ENCODE assay signal across 14 cellular contexts in genomic region chr11:47060807-47061206, GRCh38.
DNase-seq lines count a peak whose midpoint lies in the region; ATAC-seq and TF ChIP-seq lines count a peak whose summit lies in the region.
"Had no signal": no experiment of that assay in that cellular context is flagged by ENCODE, and none has a peak within 500 bp of the region (broad histone marks: within the 10 kb centered on the region; RNA-seq: fewer than 3 reads in every experiment).

No MANE protein-coding gene starts in this region.

- TF ChIP-seq CTCF in choroid plexus epithelial cell (conservative IDR thresholded peaks at IDR 0.05; ENCODE audit: low read depth, low read length) (no peak), uterus (IDR thresholded peaks at IDR 0.05) (no peak)

- H3K9me3 Mint-ChIP-seq in activated T-cell treated with anti-CD3 and anti-CD28 coated beads, Interleukin-2, amount 50 U/mL, for 24 hours: no peaks in the 10 kb centered on the region
- no peaks in the 10 kb centered on the region for H3K9me3 Mint-ChIP-seq in stimulated activated effector memory CD8-positive, alpha-beta T cell treated with anti-CD3 and anti-CD28 coated beads, Interleukin-12 subunit alpha, Interleukin-12 subunit beta, amount 100 ng/mL, for 72 hours

- intact Hi-C loops in uterus (cut with DNase I; ENCODE audit: low total_unique reads): no loop called here

- peaks cover 7% of the 10 kb centered on the region for H3K4me1 Mint-ChIP-seq in activated T-cell treated with anti-CD3 and anti-CD28 coated beads, Interleukin-2, amount 50 U/mL, for 24 hours (ENCODE audit: low read depth)
- no peaks in the 10 kb centered on the region for H3K4me1 Mint-ChIP-seq in stimulated activated effector memory CD8-positive, alpha-beta T cell treated with anti-CD3 and anti-CD28 coated beads, Interleukin-12 subunit alpha, Interleukin-12 subunit beta, amount 100 ng/mL, for 72 hours

- no peak for TF ChIP-seq POLR2A in uterus (IDR thresholded peaks at IDR 0.05)

- no peak overlapping the region for H3K27ac ChIP-seq in uterus
- H3K27ac ChIP-seq: SJSA1 had no signal

- no peaks in the 10 kb centered on the region for H3K27me3 ChIP-seq in uterus
- H3K27me3 ChIP-seq: SJSA1 had no signal

- no peaks in the 10 kb centered on the region for H3K4me1 ChIP-seq in uterus

- no peaks in the 10 kb centered on the region for H3K27me3 Mint-ChIP-seq in activated T-cell treated with anti-CD3 and anti-CD28 coated beads, Interleukin-2, amount 50 U/mL, for 24 hours

- no peaks in the 10 kb centered on the region for H3K9me3 ChIP-seq in uterus
- H3K9me3 ChIP-seq: SJSA1 had no signal

- H3K36me3 ChIP-seq in uterus: no peaks in the 10 kb centered on the region
- H3K36me3 ChIP-seq: SJSA1 had no signal

- DNase-seq in activated T-cell treated with anti-CD3 and anti-CD28 coated beads, Interleukin-2, amount 50 U/mL, for 24 hours: no peak
- DNase-seq in activated T-cell treated with anti-CD3 and anti-CD28 coated beads, Interleukin-2, amount 50 U/mL, for 48 hours: no peak
- DNase-seq in NCI-H460 (ENCODE audit: extremely low read depth, low read depth) (peak; percentile 20), choroid plexus epithelial cell (ENCODE audit: low read depth) (peak; percentile 52), OCI-M2 (lab: John Stamatoyannopoulos, UW; ENCODE audit: unreplicated experiment) (no peak), uterus (no peak)
- DNase-seq in stimulated activated effector memory CD8-positive, alpha-beta T cell treated with anti-CD3 and anti-CD28 coated beads, Interleukin-12 subunit alpha, Interleukin-12 subunit beta, amount 100 ng/mL, for 72 hours (ENCODE audit: low spot score in 2 of 2): no peak
- DNase-seq: activated CD4-positive, CD25-positive, alpha-beta regulatory T cell treated with anti-CD3 and anti-CD28 coated beads, Interleukin-2, amount 50 U/mL, for 72 hours; activated effector memory CD4-positive, alpha-beta T cell treated with anti-CD3 and anti-CD28 coated beads, Interleukin-2, amount 50 U/mL, for 16 hours; cortex of kidney; NCI-H1048; NCI-H524 had no signal

- peak overlapping the region; percentile 39 for H3K27ac Mint-ChIP-seq in activated T-cell treated with anti-CD3 and anti-CD28 coated beads, Interleukin-2, amount 50 U/mL, for 24 hours
- peak overlapping the region; percentile 1 for H3K27ac Mint-ChIP-seq in stimulated activated effector memory CD8-positive, alpha-beta T cell treated with anti-CD3 and anti-CD28 coated beads, Interleukin-12 subunit alpha, Interleukin-12 subunit beta, amount 100 ng/mL, for 72 hours

- peaks cover 20% of the 10 kb centered on the region for H3K36me3 Mint-ChIP-seq in activated T-cell treated with anti-CD3 and anti-CD28 coated beads, Interleukin-2, amount 50 U/mL, for 24 hours (ENCODE audit: low read depth)
- no peaks in the 10 kb centered on the region for H3K36me3 Mint-ChIP-seq in stimulated activated effector memory CD8-positive, alpha-beta T cell treated with anti-CD3 and anti-CD28 coated beads, Interleukin-12 subunit alpha, Interleukin-12 subunit beta, amount 100 ng/mL, for 72 hours

- no peak overlapping the region for H3K4me3 Mint-ChIP-seq in activated T-cell treated with anti-CD3 and anti-CD28 coated beads, Interleukin-2, amount 50 U/mL, for 24 hours
- H3K4me3 Mint-ChIP-seq in stimulated activated effector memory CD8-positive, alpha-beta T cell treated with anti-CD3 and anti-CD28 coated beads, Interleukin-12 subunit alpha, Interleukin-12 subunit beta, amount 100 ng/mL, for 72 hours: no peak overlapping the region

- peak; percentile 60 for ATAC-seq in stimulated activated effector memory CD8-positive, alpha-beta T cell treated with anti-CD3 and anti-CD28 coated beads, Interleukin-12 subunit alpha, Interleukin-12 subunit beta, amount 100 ng/mL, for 72 hours
- no peak for ATAC-seq in HG02981 (IDR thresholded peaks at IDR 0.05; ENCODE audit: unreplicated experiment)

- H3K4me3 ChIP-seq in choroid plexus epithelial cell (ENCODE audit: low read depth, low read length): no peak overlapping the region
- no peak overlapping the region for H3K4me3 ChIP-seq in uterus
- H3K4me3 ChIP-seq: SJSA1 had no signal

Comparison
In these comparisons a context has a peak if more than half of its experiments do, and no peak if none do; other contexts are left out.
1. DNase-seq: peak in NCI-H460 (single experiment) and choroid plexus epithelial cell (single experiment); none in activated T-cell treated with anti-CD3 and anti-CD28 coated beads, Interleukin-2, amount 50 U/mL, for 24 hours (single experiment), activated T-cell treated with anti-CD3 and anti-CD28 coated beads, Interleukin-2, amount 50 U/mL, for 48 hours (0 of 2), stimulated activated effector memory CD8-positive, alpha-beta T cell treated with anti-CD3 and anti-CD28 coated beads, Interleukin-12 subunit alpha, Interleukin-12 subunit beta, amount 100 ng/mL, for 72 hours (0 of 2), OCI-M2 (single experiment) and uterus (0 of 2).